In the genomic region with DNA sequence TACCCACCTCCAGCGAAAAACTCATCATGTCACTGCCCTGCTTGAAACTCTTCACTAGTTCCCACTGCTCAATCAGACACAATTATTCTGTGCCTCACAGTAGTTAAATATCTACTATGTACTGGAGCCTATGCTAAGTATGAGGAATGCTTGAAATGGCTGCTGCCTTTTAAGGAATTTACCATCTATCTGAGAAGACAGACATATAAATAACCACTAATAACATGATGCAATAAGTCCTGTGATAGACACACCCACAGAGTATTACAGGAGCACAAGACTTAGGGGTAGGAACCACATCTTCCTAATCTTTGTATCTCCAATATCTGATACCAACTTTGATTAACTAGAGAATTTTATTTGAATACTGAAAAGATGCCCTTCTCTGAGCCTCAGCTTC, we compare ENCODE assay signal across 13 cellular contexts. TPM values are rescaled to one million over a fixed set of nuclear protein-coding genes. Genes with fewer than 3 reads are reported as not detected.
DNase-seq lines count a peak whose midpoint lies in the region; ATAC-seq, FAIRE-seq and TF ChIP-seq lines count a peak whose summit lies in the region.
"Had no signal": no experiment of that assay in that cellular context is flagged by ENCODE, and none has a peak within 500 bp of the region (broad histone marks: within the 10 kb centered on the region; RNA-seq: fewer than 3 reads in every experiment).

No MANE protein-coding gene starts in this region.

- ATAC-seq in K562, result no peak

- WGBS in K562 (ENCODE audit: insufficient coverage, low coverage, missing lambda C conversion rate), result 50% methylated on average over 1 of the region's 1 CpG
- WGBS in smooth muscle cell (ENCODE audit: low lambda C conversion rate), result 69% methylated on average over 1 of the region's 1 CpG

- H3K4me2 ChIP-seq in K562 (ENCODE audit: insufficient read depth, low read length), result no peak overlapping the region
- peak overlapping the region; percentile 85 for H3K4me2 ChIP-seq in smooth muscle cell

- H3K27ac Mint-ChIP-seq in HFFc6 (peak overlapping the region; percentile 38; the same call in 1 of the 2 replicates), nephron progenitor cell (no peak overlapping the region)

- H3K4me1 Mint-ChIP-seq in HFFc6 (ENCODE audit: low read depth) (peaks cover 14% of the 10 kb centered on the region), nephron progenitor cell (no peaks in the 10 kb centered on the region)

- no peak overlapping the region for H3K4me3 ChIP-seq in K562
- peak overlapping the region; percentile 64 for H3K4me3 ChIP-seq in smooth muscle cell
- H3K4me3 ChIP-seq: left lung had no signal

- H3K9me3 Mint-ChIP-seq in HFFc6 (no peaks in the 10 kb centered on the region), nephron progenitor cell (peaks cover 18% of the 10 kb centered on the region)
- H3K9me3 Mint-ChIP-seq: type B pancreatic cell had no signal

- no peak for TF ChIP-seq POLR2A in K562 (conservative IDR thresholded peaks at IDR 0.05)

- POLR2A ChIA-PET in K562 (lab: Yijun Ruan, JAX), result no interaction called here

- 0 out of 2 replicates have a peak overlapping the region, but pooled peaks have one; percentile 90 for H3K4me3 Mint-ChIP-seq in HFFc6
- no peak overlapping the region for H3K4me3 Mint-ChIP-seq in nephron progenitor cell

- no peaks in the 10 kb centered on the region for H3K9me1 ChIP-seq in K562 (ENCODE audit: control insufficient read depth, insufficient read depth, low read length)

- H4K20me1 ChIP-seq in K562 (replicated peaks; ENCODE audit: control insufficient read depth, insufficient read depth, low read length) (peaks cover 6% of the 10 kb centered on the region; the same call in 1 of the 2 replicates), smooth muscle cell (ENCODE audit: low read depth) (no peaks in the 10 kb centered on the region)

- no peaks in the 10 kb centered on the region for H3K9me3 ChIP-seq in K562 (replicated peaks; ENCODE audit: control insufficient read depth, insufficient read depth, low read depth, low read length)
- H3K9me3 ChIP-seq in smooth muscle cell (replicated peaks; ENCODE audit: low read depth), result no peaks in the 10 kb centered on the region
- H3K9me3 ChIP-seq: left lung, pancreas, sigmoid colon, stomach had no signal

- no peak for TF ChIP-seq CTCF in HFFc6 (IDR thresholded peaks at IDR 0.05)
- no peak for TF ChIP-seq CTCF in K562 (IDR thresholded peaks at IDR 0.05 in 2 of 3, conservative IDR thresholded peaks at IDR 0.05 in 1 of 3; ENCODE audit: insufficient read depth in 2 of 3, low read depth in 1 of 3, low read length in 3 of 3)
- no peak for TF ChIP-seq CTCF in smooth muscle cell (IDR thresholded peaks at IDR 0.05; ENCODE audit: borderline replicate concordance, insufficient read depth, poor library complexity, severe bottlenecking)
- no peak for TF ChIP-seq CTCF in nephron progenitor cell (IDR thresholded peaks at IDR 0.05)

- no peaks in the 10 kb centered on the region for H3K79me2 ChIP-seq in K562 (ENCODE audit: control insufficient read depth, insufficient read depth, low read length)
- H3K79me2 ChIP-seq in smooth muscle cell (ENCODE audit: low read depth), result no peaks in the 10 kb centered on the region

- H3K4me1 ChIP-seq in K562 (replicated peaks in 1 of 2; ENCODE audit: control insufficient read depth in 2 of 2, insufficient read depth in 2 of 2, low read length in 2 of 2), result no peaks in the 10 kb centered on the region
- no peaks in the 10 kb centered on the region for H3K4me1 ChIP-seq in smooth muscle cell (ENCODE audit: low read depth)
- H3K4me1 ChIP-seq: left lung, pancreas had no signal

- BruUV-seq in K562 (replicated peaks; lab: Mats Ljungman, UMichigan), result no TSS peak

- FAIRE-seq in K562 (lab: Jason Lieb, UNC), result no peak

- CTCF ChIA-PET in K562 (lab: Yijun Ruan, JAX; ENCODE audit: low intra/inter-chr PET ratio), result interaction anchor here (0.9 to 1.8 kb wide), 3 partner anchors 290 to 447 kb away, joined by 3 to 5 read pairs (median 3); no protein-coding TSS in a partner anchor

- H3K27me3 Mint-ChIP-seq in HFFc6 (ENCODE audit: insufficient read depth) (no peaks in the 10 kb centered on the region; the same call in 1 of the 2 replicates), nephron progenitor cell (ENCODE audit: low read depth, poor library complexity) (no peaks in the 10 kb centered on the region)
- H3K27me3 Mint-ChIP-seq: type B pancreatic cell had no signal

- H3K36me3 Mint-ChIP-seq in HFFc6 (ENCODE audit: low read depth), result peaks cover 5% of the 10 kb centered on the region
- H3K36me3 Mint-ChIP-seq in nephron progenitor cell (ENCODE audit: low read depth), result peaks cover 1% of the 10 kb centered on the region

- H3K27ac ChIP-seq in K562 (ENCODE audit: extremely low read depth, low read depth, low read length), result no peak overlapping the region
- no peak overlapping the region for H3K27ac ChIP-seq in smooth muscle cell (ENCODE audit: low read depth)
- H3K27ac ChIP-seq: pancreas had no signal

- no peaks in the 10 kb centered on the region for H3K36me3 ChIP-seq in K562 (ENCODE audit: control insufficient read depth, insufficient read depth, low read length)
- H3K36me3 ChIP-seq in smooth muscle cell (ENCODE audit: low read depth), result no peaks in the 10 kb centered on the region
- H3K36me3 ChIP-seq: brain microvascular endothelial cell, pancreas had no signal

- no peak for TF ChIP-seq EP300 in K562 (IDR thresholded peaks at IDR 0.05; ENCODE audit: low read length)

- in situ Hi-C loops in K562 (cut with MboI), result no loop called here

- intact Hi-C loops in K562 (cut with micrococcal nuclease), result loop anchor here (2.0 kb wide), 2 partner anchors 37 to 291 kb away; no protein-coding TSS in a partner anchor

- DNase-seq in HFFc6 (no peak), K562 (ENCODE audit: extremely low read depth in 1 of 4, low spot score in 3 of 4) (no peak), iris pigment epithelial cell (ENCODE audit: low read depth) (peak; percentile 43), smooth muscle cell (lab: John Stamatoyannopoulos, UW; ENCODE audit: unreplicated experiment) (no peak), AG08396 (ENCODE audit: low spot score) (no peak), ecto neural progenitor cell (ENCODE audit: low spot score) (no peak), nephron progenitor cell (no peak)

- H3K9ac ChIP-seq in K562 (ENCODE audit: insufficient read depth in 1 of 2, low read depth in 2 of 2, low read length in 2 of 2) (no peak overlapping the region), smooth muscle cell (ENCODE audit: low read depth) (no peak overlapping the region)

- H2AFZ ChIP-seq in K562 (ENCODE audit: low read depth, low read length) (no peak overlapping the region), smooth muscle cell (ENCODE audit: low read depth) (no peak overlapping the region)

- TF ChIP-seq RAD21 in K562 (CRISPR knock-in tag; conservative IDR thresholded peaks at IDR 0.05 in 1 of 2, IDR thresholded peaks at IDR 0.05 in 1 of 2), result no peak

- no peaks in the 10 kb centered on the region for H3F3A ChIP-seq in smooth muscle cell (ENCODE audit: low read depth)

- H3K27me3 ChIP-seq in K562 (ENCODE audit: control insufficient read depth in 2 of 2, insufficient read depth in 2 of 2, low read length in 2 of 2) (no peaks in the 10 kb centered on the region), smooth muscle cell (ENCODE audit: low read depth) (no peaks in the 10 kb centered on the region)
- H3K27me3 ChIP-seq: brain microvascular endothelial cell, left lung, pancreas, sigmoid colon had no signal

RNA-seq across cellular contexts. Expression of gene SLC25A53, which starts 21.1 kb away (rescaled TPM):
- total RNA-seq in HFFc6 (2021; fragmentation: NEBNext Ultra II Directional; extraction: Animal tissue kit (Norgen Biotek cat#: 25700)), result 1 to 10 TPM; 4.0 to 5.9 (median 4.6) TPM
- total RNA-seq in K562 (2011; cell fraction: chromatin; rRNA removed; ENCODE audit: low replicate concordance), result 2.6 and 9.6 TPM in 2 replicates
- 2.0 and 2.5 TPM in 2 replicates for total RNA-seq in K562 (2011; cell fraction: nucleolus; rRNA removed)
- 2.6 and 4.9 TPM in 2 replicates for total RNA-seq in K562 (2011; cell fraction: nucleoplasm; rRNA removed)
- 7.7 and 10.8 TPM in 2 replicates for total RNA-seq in K562 (2014; rRNA removed)
- 5.2 and 5.6 TPM in 2 replicates for total RNA-seq in K562 (2014; rRNA removed; fragmentation: Illumina TruSeq; extraction: Trizol)
- total RNA-seq in K562 (2015; rRNA removed; fragmentation: Illumina TruSeq; extraction: Trizol), result 7.8 and 8.6 TPM in 2 replicates
- 2.4 and 4.0 TPM in 2 replicates for total RNA-seq in K562 (2021)
- polyA plus RNA-seq in K562 (2011; rRNA removed), result 3.3 and 5.6 TPM in 2 replicates
- polyA plus RNA-seq in K562 (2011; cell fraction: cytosol; rRNA removed), result 2.3 and 3.8 TPM in 2 replicates
- 5.6 and 9.5 TPM in 2 replicates for polyA plus RNA-seq in K562 (2011; cell fraction: nucleus; rRNA removed)
- 3.8 and 8.8 TPM in 2 replicates for polyA plus RNA-seq in K562 (2012)
- polyA plus RNA-seq in K562 (2014; fragmentation: Illumina TruSeq; extraction: Trizol), result 6.5 and 7.0 TPM in 2 replicates
- polyA plus RNA-seq in K562 (2014; fragmentation: Nextera tagmentation; extraction: Ambion mirVana), result 1 to 10 TPM; 4.0 to 5.4 TPM
- 4.9 and 5.8 TPM in 2 replicates for polyA plus RNA-seq in K562 (2014; rRNA removed)
- polyA minus RNA-seq in K562 (2011; rRNA and poly(A)+ RNA removed), result 2.7 and 5.6 TPM in 2 replicates
- 2.6 TPM in 1 of 2 replicates, not detected in the other for polyA minus RNA-seq in K562 (2011; cell fraction: cytosol; rRNA and poly(A)+ RNA removed)
- 2.1 and 2.4 TPM in 2 replicates for polyA minus RNA-seq in K562 (2011; cell fraction: nucleus; rRNA and poly(A)+ RNA removed)
- 0.18 and 8.9 TPM in 2 replicates for total RNA-seq in smooth muscle cell
- polyA plus RNA-seq in smooth muscle cell, result 2.0 and 3.4 TPM in 2 replicates

RNA-seq across cellular contexts. Expression of gene ZCCHC18, which starts 23.4 kb away (rescaled TPM):
- 1 to 10 TPM in 1 of 6 experiments, under 1 TPM in 5; 0.09 to 1.5 (median 0.31) TPM for total RNA-seq in HFFc6 (2021; fragmentation: NEBNext Ultra II Directional; extraction: Animal tissue kit (Norgen Biotek cat#: 25700))
- total RNA-seq in K562 (2011; cell fraction: chromatin; rRNA removed; ENCODE audit: low replicate concordance), result not detected in 2 replicates
- 0.83 TPM in 1 of 2 replicates, not detected in the other for total RNA-seq in K562 (2011; cell fraction: nucleolus; rRNA removed)
- total RNA-seq in K562 (2011; cell fraction: nucleoplasm; rRNA removed), result not detected in 2 replicates
- total RNA-seq in K562 (2014; rRNA removed) (not detected in 2 replicates), K562 (2014; rRNA removed; fragmentation: Illumina TruSeq; extraction: Trizol) (not detected in 2 replicates), K562 (2015; rRNA removed; fragmentation: Illumina TruSeq; extraction: Trizol) (not detected in 2 replicates), K562 (2021) (not detected in 2 replicates), smooth muscle cell (1.3 TPM in 1 of 2 replicates, not detected in the other)
- polyA plus RNA-seq in K562 (2011; rRNA removed) (0.15 TPM in 1 of 2 replicates, not detected in the other), K562 (2014; fragmentation: Illumina TruSeq; extraction: Trizol) (not detected in 2 replicates), K562 (2014; fragmentation: Nextera tagmentation; extraction: Ambion mirVana) (not detected), K562 (2014; rRNA removed) (not detected in 2 replicates), smooth muscle cell (1.5 and 1.7 TPM in 2 replicates)
- polyA plus RNA-seq in K562 (2011; cell fraction: cytosol; rRNA removed), result 0.15 TPM in 1 of 2 replicates, not detected in the other
- 0.21 TPM in 1 of 2 replicates, not detected in the other for polyA plus RNA-seq in K562 (2011; cell fraction: nucleus; rRNA removed)
- not detected in 2 replicates for polyA plus RNA-seq in K562 (2012)
- not detected in 2 replicates for polyA minus RNA-seq in K562 (2011; rRNA and poly(A)+ RNA removed)
- polyA minus RNA-seq in K562 (2011; cell fraction: cytosol; rRNA and poly(A)+ RNA removed), result not detected in 2 replicates
- not detected in 2 replicates for polyA minus RNA-seq in K562 (2011; cell fraction: nucleus; rRNA and poly(A)+ RNA removed)

RNA-seq across cellular contexts. Expression of gene FAM199X, which starts 30.6 kb away (rescaled TPM):
- 10 to 100 TPM; 15.4 to 18.4 (median 16.8) TPM for total RNA-seq in HFFc6 (2021; fragmentation: NEBNext Ultra II Directional; extraction: Animal tissue kit (Norgen Biotek cat#: 25700))
- total RNA-seq in K562 (2011; cell fraction: chromatin; rRNA removed; ENCODE audit: low replicate concordance), result 5.3 and 17.5 TPM in 2 replicates
- 3.2 and 4.5 TPM in 2 replicates for total RNA-seq in K562 (2011; cell fraction: nucleolus; rRNA removed)
- total RNA-seq in K562 (2011; cell fraction: nucleoplasm; rRNA removed), result 10.5 and 20.2 TPM in 2 replicates
- 13.7 and 14.2 TPM in 2 replicates for total RNA-seq in K562 (2014; rRNA removed)
- total RNA-seq in K562 (2014; rRNA removed; fragmentation: Illumina TruSeq; extraction: Trizol), result 22.2 and 23.6 TPM in 2 replicates
- total RNA-seq in K562 (2015; rRNA removed; fragmentation: Illumina TruSeq; extraction: Trizol), result 20.3 and 21.2 TPM in 2 replicates
- 19.0 and 19.3 TPM in 2 replicates for total RNA-seq in K562 (2021)
- polyA plus RNA-seq in K562 (2011; rRNA removed), result 9.2 and 12.8 TPM in 2 replicates
- polyA plus RNA-seq in K562 (2011; cell fraction: cytosol; rRNA removed), result 2.7 and 5.1 TPM in 2 replicates
- 7.5 and 9.6 TPM in 2 replicates for polyA plus RNA-seq in K562 (2011; cell fraction: nucleus; rRNA removed)
- 12.3 and 15.3 TPM in 2 replicates for polyA plus RNA-seq in K562 (2012)
- polyA plus RNA-seq in K562 (2014; fragmentation: Illumina TruSeq; extraction: Trizol), result 13.0 and 15.4 TPM in 2 replicates
- 1 to 10 TPM; 4.6 to 5.6 TPM for polyA plus RNA-seq in K562 (2014; fragmentation: Nextera tagmentation; extraction: Ambion mirVana)
- 12.4 and 13.6 TPM in 2 replicates for polyA plus RNA-seq in K562 (2014; rRNA removed)
- polyA minus RNA-seq in K562 (2011; rRNA and poly(A)+ RNA removed), result 17.1 and 17.6 TPM in 2 replicates
- polyA minus RNA-seq in K562 (2011; cell fraction: cytosol; rRNA and poly(A)+ RNA removed), result 8.4 and 10.5 TPM in 2 replicates
- polyA minus RNA-seq in K562 (2011; cell fraction: nucleus; rRNA and poly(A)+ RNA removed), result 6.1 and 9.3 TPM in 2 replicates
- 16.2 and 19.6 TPM in 2 replicates for total RNA-seq in smooth muscle cell
- polyA plus RNA-seq in smooth muscle cell, result 4.1 and 5.3 TPM in 2 replicates

RNA-seq across cellular contexts. Expression of gene TMSB15C, which starts 59.6 kb away (rescaled TPM):
- under 1 TPM; 0.45 to 0.96 (median 0.70) TPM for total RNA-seq in HFFc6 (2021; fragmentation: NEBNext Ultra II Directional; extraction: Animal tissue kit (Norgen Biotek cat#: 25700))
- not detected in 2 replicates for total RNA-seq in K562 (2011; cell fraction: chromatin; rRNA removed; ENCODE audit: low replicate concordance)
- not detected in 2 replicates for total RNA-seq in K562 (2011; cell fraction: nucleolus; rRNA removed)
- not detected in 2 replicates for total RNA-seq in K562 (2011; cell fraction: nucleoplasm; rRNA removed)
- total RNA-seq in K562 (2014; rRNA removed) (not detected in 2 replicates), K562 (2014; rRNA removed; fragmentation: Illumina TruSeq; extraction: Trizol) (not detected in 2 replicates), K562 (2015; rRNA removed; fragmentation: Illumina TruSeq; extraction: Trizol) (not detected in 2 replicates), K562 (2021) (not detected in 2 replicates), smooth muscle cell (0.63 and 6.3 TPM in 2 replicates)
- polyA plus RNA-seq in K562 (2011; rRNA removed) (0.03 TPM in 1 of 2 replicates, not detected in the other), K562 (2014; fragmentation: Illumina TruSeq; extraction: Trizol) (not detected in 2 replicates), K562 (2014; fragmentation: Nextera tagmentation; extraction: Ambion mirVana) (not detected), K562 (2014; rRNA removed) (not detected in 2 replicates), smooth muscle cell (1.1 TPM in 2 replicates)
- polyA plus RNA-seq in K562 (2011; cell fraction: cytosol; rRNA removed), result not detected in 2 replicates
- not detected in 2 replicates for polyA plus RNA-seq in K562 (2011; cell fraction: nucleus; rRNA removed)
- not detected in 2 replicates for polyA plus RNA-seq in K562 (2012)
- not detected in 2 replicates for polyA minus RNA-seq in K562 (2011; rRNA and poly(A)+ RNA removed)
- not detected in 2 replicates for polyA minus RNA-seq in K562 (2011; cell fraction: cytosol; rRNA and poly(A)+ RNA removed)
- not detected in 2 replicates for polyA minus RNA-seq in K562 (2011; cell fraction: nucleus; rRNA and poly(A)+ RNA removed)
